8 cellular contexts compared by ENCODE assay signal in the genomic region with DNA sequence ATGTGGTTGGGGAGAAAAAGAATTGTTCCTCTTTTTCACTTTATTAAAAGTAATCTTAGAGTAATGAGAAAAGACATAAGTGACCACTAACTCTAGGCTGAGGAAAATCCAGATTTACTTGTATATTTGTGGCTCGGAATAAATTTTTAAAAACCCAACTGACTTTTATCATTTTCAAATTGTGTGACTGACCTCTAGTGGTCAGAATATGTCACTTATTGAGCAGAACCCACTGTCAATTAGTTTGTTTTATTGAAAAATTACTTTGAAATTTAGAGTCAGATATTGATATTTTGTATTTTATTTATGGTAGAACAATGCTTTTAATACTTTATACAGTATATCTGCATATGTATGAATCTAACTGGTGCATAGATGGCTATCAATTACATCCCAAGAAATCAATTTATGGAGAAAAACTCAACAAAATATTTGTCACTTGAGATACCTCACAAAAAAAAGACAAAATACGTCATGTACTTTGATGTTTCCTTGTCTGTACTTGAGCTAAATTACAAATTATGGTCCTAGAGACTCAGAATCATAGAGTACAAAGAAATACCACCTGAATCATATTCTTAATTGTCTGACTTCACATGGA.
DNase-seq lines count a peak whose midpoint lies in the region; ATAC-seq, FAIRE-seq and TF ChIP-seq lines count a peak whose summit lies in the region.

No MANE protein-coding gene starts in this region.

- DNase-seq in CD8-positive, alpha-beta T cell, result no peak
- DNase-seq in HEK293T (ENCODE audit: extremely low spot score) (peak; percentile 11), WERI-Rb-1 (no peak), keratinocyte (ENCODE audit: low read depth, low spot score) (no peak), GOT3 (lab: John Stamatoyannopoulos, UW) (no peak)
- no peak for DNase-seq in activated T-cell treated with anti-CD3 and anti-CD28 coated beads, Interleukin-2, amount 50 U/mL, for 72 hours
- DNase-seq in stimulated activated naive CD4-positive, alpha-beta T cell treated with Interleukin-2 at 50 U/mL for 16 hours (lab: John Stamatoyannopoulos, UW), result no peak

- H3K9me1 ChIP-seq in keratinocyte (ENCODE audit: control insufficient read depth, extremely low read depth, insufficient read depth, low read length), result no peaks in the 10 kb centered on the region

- peak; percentile 38 for TF ChIP-seq CTCF in CD8-positive, alpha-beta T cell (IDR thresholded peaks at IDR 0.05)
- TF ChIP-seq CTCF in WERI-Rb-1 (IDR thresholded peaks at IDR 0.05; ENCODE audit: low read depth, low read length) (0 out of 2 replicates have a peak, but pooled peaks have one; percentile 23), keratinocyte (optimal IDR thresholded peaks at IDR 0.05 in 1 of 3, IDR thresholded peaks at IDR 0.05 in 1 of 3, conservative IDR thresholded peaks at IDR 0.05 in 1 of 3; ENCODE audit: extremely low read depth in 1 of 3, insufficient read depth in 2 of 3, low read length in 3 of 3) (peak in 2 of 3 experiments; percentile 11 to 51)

- no peak for FAIRE-seq in keratinocyte (lab: Jason Lieb, UNC)

- H3K36me3 Mint-ChIP-seq in CD8-positive, alpha-beta T cell, result no peaks in the 10 kb centered on the region
- no peaks in the 10 kb centered on the region for H3K36me3 Mint-ChIP-seq in activated T-cell treated with anti-CD3 and anti-CD28 coated beads, Interleukin-2, amount 50 U/mL, for 72 hours (ENCODE audit: insufficient read depth in 2 of 2)

- H2AFZ ChIP-seq in keratinocyte (ENCODE audit: control insufficient read depth, low read length), result no peak overlapping the region

- no peak overlapping the region for H3K9ac ChIP-seq in keratinocyte (ENCODE audit: control insufficient read depth, extremely low read depth, insufficient read depth, low read length)

- H3K4me1 ChIP-seq in CD8-positive, alpha-beta T cell (ENCODE audit: insufficient read depth, low read length), result no peaks in the 10 kb centered on the region
- H3K4me1 ChIP-seq in keratinocyte (ENCODE audit: control insufficient read depth, extremely low read depth, insufficient read depth, low read length), result peaks cover 3% of the 10 kb centered on the region

- H3K79me2 ChIP-seq in keratinocyte (ENCODE audit: control insufficient read depth, insufficient read depth, low read length), result no peaks in the 10 kb centered on the region

- no peak overlapping the region for H3K4me2 ChIP-seq in keratinocyte (ENCODE audit: control insufficient read depth, extremely low read depth, insufficient read depth, low read depth, low read length)

- CTCF ChIA-PET in CD8-positive, alpha-beta T cell (lab: Charles Lee), result no interaction called here
- CTCF ChIA-PET in HEK293T (lab: Yijun Ruan, JAX), result interaction anchor here (1.2 kb wide), 1 partner anchor 300 kb away, joined by 6 read pairs; no protein-coding TSS in a partner anchor

- dilution Hi-C loops in keratinocyte (cut with MboI; ENCODE audit: extremely low pct_ligation_motif_present, low sequenced_read_pairs), result no loop called here

- POLR2A ChIA-PET in CD8-positive, alpha-beta T cell (lab: Charles Lee), result no interaction called here
- POLR2A ChIA-PET in HEK293T (lab: Yijun Ruan, JAX), result no interaction called here

- H3K27ac ChIP-seq in CD8-positive, alpha-beta T cell (ENCODE audit: low read depth, low read length), result no peak overlapping the region
- H3K27ac ChIP-seq in WERI-Rb-1 (no peak overlapping the region), keratinocyte (ENCODE audit: control insufficient read depth, insufficient read depth, low read length) (no peak overlapping the region)

- H3K9me3 ChIP-seq in CD8-positive, alpha-beta T cell (ENCODE audit: low read length), result no peaks in the 10 kb centered on the region
- no peaks in the 10 kb centered on the region for H3K9me3 ChIP-seq in WERI-Rb-1 (ENCODE audit: severe bottlenecking)
- H3K9me3 ChIP-seq in keratinocyte (ENCODE audit: control insufficient read depth, low read depth, low read length), result no peaks in the 10 kb centered on the region

- no peak overlapping the region for H3K4me3 ChIP-seq in CD8-positive, alpha-beta T cell (ENCODE audit: low read depth, low read length)
- H3K4me3 ChIP-seq in WERI-Rb-1 (ENCODE audit: low read depth, low read length) (no peak overlapping the region), keratinocyte (ENCODE audit: control insufficient read depth in 2 of 3, extremely low read depth in 1 of 3, insufficient read depth in 2 of 3, low read depth in 1 of 3, low read length in 3 of 3) (no peak overlapping the region)

- intact Hi-C loops in CD8-positive, alpha-beta T cell (cut with DNase I, micrococcal nuclease), result loop anchor here in 1 of 2 experiments (10.0 kb wide), 1 partner anchor 767 kb away; no protein-coding TSS in a partner anchor

- H3K27ac Mint-ChIP-seq in CD8-positive, alpha-beta T cell, result no peak overlapping the region
- H3K27ac Mint-ChIP-seq in activated T-cell treated with anti-CD3 and anti-CD28 coated beads, Interleukin-2, amount 50 U/mL, for 72 hours, result no peak overlapping the region

- H3K36me3 ChIP-seq in CD8-positive, alpha-beta T cell (ENCODE audit: insufficient read depth, low read length), result no peaks in the 10 kb centered on the region
- no peaks in the 10 kb centered on the region for H3K36me3 ChIP-seq in WERI-Rb-1
- H3K36me3 ChIP-seq in keratinocyte (ENCODE audit: control insufficient read depth in 2 of 2, extremely low read depth in 1 of 2, insufficient read depth in 2 of 2, low read length in 2 of 2), result no peaks in the 10 kb centered on the region

- no peaks in the 10 kb centered on the region for H3K4me1 Mint-ChIP-seq in CD8-positive, alpha-beta T cell (ENCODE audit: low read depth)
- H3K4me1 Mint-ChIP-seq in activated T-cell treated with anti-CD3 and anti-CD28 coated beads, Interleukin-2, amount 50 U/mL, for 72 hours (ENCODE audit: low read depth), result no peaks in the 10 kb centered on the region

- no peak overlapping the region for H3K4me3 Mint-ChIP-seq in CD8-positive, alpha-beta T cell
- H3K4me3 Mint-ChIP-seq in activated T-cell treated with anti-CD3 and anti-CD28 coated beads, Interleukin-2, amount 50 U/mL, for 72 hours, result no peak overlapping the region

- H3K27me3 Mint-ChIP-seq in CD8-positive, alpha-beta T cell (ENCODE audit: low read depth), result no peaks in the 10 kb centered on the region
- H3K27me3 Mint-ChIP-seq in activated T-cell treated with anti-CD3 and anti-CD28 coated beads, Interleukin-2, amount 50 U/mL, for 72 hours (ENCODE audit: low read depth), result peaks cover 12% of the 10 kb centered on the region

- H3K27me3 ChIP-seq in CD8-positive, alpha-beta T cell (ENCODE audit: insufficient read depth, low read length), result no peaks in the 10 kb centered on the region
- no peaks in the 10 kb centered on the region for H3K27me3 ChIP-seq in WERI-Rb-1 (ENCODE audit: insufficient read depth, low read depth, severe bottlenecking)
- no peaks in the 10 kb centered on the region for H3K27me3 ChIP-seq in keratinocyte (ENCODE audit: control insufficient read depth, extremely low read depth, insufficient read depth, low read length)

- ATAC-seq in CD8-positive, alpha-beta T cell, result no peak
- ATAC-seq in activated T-cell treated with anti-CD3 and anti-CD28 coated beads, Interleukin-2, amount 50 U/mL, for 72 hours (replicated peaks in 1 of 2), result no peak
- no peak for ATAC-seq in GM21526 (IDR thresholded peaks at IDR 0.05; ENCODE audit: low FRiP score, unreplicated experiment)

- H4K20me1 ChIP-seq in keratinocyte (ENCODE audit: control insufficient read depth, extremely low read depth, insufficient read depth, low read length), result no peaks in the 10 kb centered on the region

- no peaks in the 10 kb centered on the region for H3K9me3 Mint-ChIP-seq in CD8-positive, alpha-beta T cell
- H3K9me3 Mint-ChIP-seq in activated T-cell treated with anti-CD3 and anti-CD28 coated beads, Interleukin-2, amount 50 U/mL, for 72 hours, result no peaks in the 10 kb centered on the region

TF ChIP-seq in HEK293T, 16 proteins besides CTCF, POLR2A, EP300 and RAD21:
- no peak for TF ChIP-seq SUZ12 (IDR thresholded peaks at IDR 0.05)
- TF ChIP-seq, protein P1, sequence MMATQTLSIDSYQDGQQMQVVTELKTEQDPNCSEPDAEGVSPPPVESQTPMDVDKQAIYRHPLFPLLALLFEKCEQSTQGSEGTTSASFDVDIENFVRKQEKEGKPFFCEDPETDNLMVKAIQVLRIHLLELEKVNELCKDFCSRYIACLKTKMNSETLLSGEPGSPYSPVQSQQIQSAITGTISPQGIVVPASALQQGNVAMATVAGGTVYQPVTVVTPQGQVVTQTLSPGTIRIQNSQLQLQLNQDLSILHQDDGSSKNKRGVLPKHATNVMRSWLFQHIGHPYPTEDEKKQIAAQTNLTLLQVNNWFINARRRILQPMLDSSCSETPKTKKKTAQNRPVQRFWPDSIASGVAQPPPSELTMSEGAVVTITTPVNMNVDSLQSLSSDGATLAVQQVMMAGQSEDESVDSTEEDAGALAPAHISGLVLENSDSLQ (IDR thresholded peaks at IDR 0.05), result 0 out of 2 replicates have a peak, but pooled peaks have one; percentile 32
